In the genomic region with DNA sequence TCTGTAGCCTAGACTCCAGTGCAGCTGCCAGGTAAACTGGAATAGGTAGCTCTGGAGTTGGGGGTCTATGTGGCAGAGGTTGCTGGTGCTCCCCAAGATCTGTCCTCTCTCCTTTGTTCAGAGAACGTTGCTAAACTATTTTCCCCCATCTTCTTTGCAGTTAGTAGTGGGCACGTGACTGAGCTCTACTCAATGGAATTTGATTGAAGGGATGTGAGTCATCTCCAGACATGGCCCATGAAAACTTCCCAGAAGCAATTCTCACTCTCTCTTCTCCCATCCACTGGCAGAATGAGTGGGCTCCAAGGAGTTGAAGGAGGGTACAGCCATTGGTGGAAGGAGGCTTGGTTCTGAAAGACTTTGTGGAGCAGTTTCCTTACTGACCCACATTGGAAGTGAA, we compare ENCODE assay signal across 24 cellular contexts. TPM values are rescaled to one million over a fixed set of nuclear protein-coding genes. Genes with fewer than 3 reads are reported as not detected.
"Had no signal": no experiment of that assay in that cellular context is flagged by ENCODE, and none has a peak within 500 bp of the region (broad histone marks: within the 10 kb centered on the region; RNA-seq: fewer than 3 reads in every experiment).

No MANE protein-coding gene starts in this region.

- H3K27ac ChIP-seq: dorsolateral prefrontal cortex, gastroesophageal sphincter, heart left ventricle, lower lobe of right lung, sigmoid colon, thyroid gland had no signal

- H3K4me1 ChIP-seq: heart left ventricle, lower lobe of right lung, sigmoid colon, thyroid gland had no signal

- H3K9me3 ChIP-seq: gastroesophageal sphincter, heart left ventricle, lower lobe of right lung, mucosa of descending colon, sigmoid colon, thyroid gland had no signal

- H3K36me3 ChIP-seq: gastroesophageal sphincter, heart left ventricle, lower lobe of right lung, sigmoid colon, thyroid gland had no signal

- DNase-seq: activated CD4-positive, alpha-beta memory T cell treated with anti-CD3 and anti-CD28 coated beads for 36 hours; activated CD4-positive, alpha-beta T cell treated with anti-CD3 and anti-CD28 coated beads for 48 hours; activated naive CD4-positive, alpha-beta T cell treated with Interleukin-2 at 50 U/mL for 16 hours; activated naive CD8-positive, alpha-beta T cell treated with anti-CD3 and anti-CD28 coated beads for 36 hours; activated T-cell treated with anti-CD3 and anti-CD28 coated beads, Interleukin-2, amount 50 U/mL, for 48 hours; central memory CD4-positive, alpha-beta T cell; dorsolateral prefrontal cortex; effector memory CD8-positive, alpha-beta T cell; heart left ventricle; lower lobe of right lung; mesendoderm; mucosa of descending colon; nephron progenitor cell; sigmoid colon; stimulated activated CD4-positive, alpha-beta T cell treated with anti-CD3 and anti-CD28 coated beads, Interleukin-4, amount 100 ng/mL, for 1 hour; stimulated activated naive CD4-positive, alpha-beta T cell; thyroid gland had no signal

- FAIRE-seq: astrocyte, colon, endothelial cell of umbilical vein, keratinocyte had no signal

- ATAC-seq: effector memory CD8-positive, alpha-beta T cell; esophagus mucosa; gastroesophageal sphincter; heart left ventricle; lower lobe of right lung; mucosa of descending colon had no signal

- H3K27me3 ChIP-seq: dorsolateral prefrontal cortex, gastroesophageal sphincter, heart left ventricle, sigmoid colon, thyroid gland had no signal

- H3K4me3 ChIP-seq: dorsolateral prefrontal cortex, gastroesophageal sphincter, heart left ventricle, lower lobe of right lung, mucosa of descending colon, sigmoid colon, thyroid gland had no signal

RNA-seq across cellular contexts. Expression of gene PAH, which starts 44.0 kb away (rescaled TPM):
- total RNA-seq: activated CD4-positive, alpha-beta memory T cell treated with anti-CD3 and anti-CD28 coated beads for 36 hours; activated naive CD8-positive, alpha-beta T cell treated with anti-CD3 and anti-CD28 coated beads for 36 hours; astrocyte; endothelial cell of umbilical vein; esophagus mucosa; lower lobe of right lung; mucosa of descending colon; T-helper 2 cell treated with Interferon-gamma antibody and Interleukin-4, amounts not matched to agents 100 ng/mL and 5 ng/mL, for 36 hours had no signal
- polyA plus RNA-seq: endothelial cell of umbilical vein, keratinocyte had no signal
